Comparison of ENCODE assay signal across 8 cellular contexts in the genomic region with DNA sequence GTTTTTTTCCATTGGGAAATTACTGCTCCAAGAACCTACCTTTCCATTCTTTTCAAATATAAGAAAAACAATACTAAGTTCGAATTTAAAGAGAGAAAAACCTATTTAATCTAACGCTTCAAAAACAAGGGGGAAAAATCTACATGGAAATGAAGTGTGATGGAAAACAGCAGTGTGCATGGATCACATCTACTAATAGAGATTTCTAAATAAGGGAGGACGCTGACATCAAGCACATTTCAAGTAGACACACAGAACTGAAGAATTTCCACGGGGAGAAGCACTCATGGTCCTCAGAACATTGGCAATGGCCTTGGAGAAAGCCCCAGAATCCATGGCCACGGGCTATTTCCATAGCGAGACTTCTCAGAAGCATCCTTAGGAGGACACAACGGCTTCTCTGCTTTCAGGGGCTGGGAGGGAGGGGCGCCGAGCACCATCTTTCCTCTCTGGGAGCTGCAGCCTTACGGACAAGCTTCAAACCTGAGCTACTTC. TPM values are rescaled to one million over a fixed set of nuclear protein-coding genes. Genes with fewer than 3 reads are reported as not detected.
DNase-seq lines count a peak whose midpoint lies in the region; ATAC-seq and TF ChIP-seq lines count a peak whose summit lies in the region.

No MANE protein-coding gene starts in this region.

- H3K4me3 ChIP-seq in CD8-positive, alpha-beta memory T cell (ENCODE audit: low read length) = peak overlapping the region; percentile 70

- H3K36me3 ChIP-seq in CD8-positive, alpha-beta memory T cell (ENCODE audit: insufficient read depth, low read length) = peaks cover 4% of the 10 kb centered on the region
- peaks cover 28% of the 10 kb centered on the region for H3K36me3 ChIP-seq in KOPT-K1 (ENCODE audit: insufficient read depth, low read length)

- ATAC-seq in HG02759 (IDR thresholded peaks at IDR 0.05; ENCODE audit: unreplicated experiment) = no peak

- H3K27ac Mint-ChIP-seq in CD8-positive, alpha-beta memory T cell = peak overlapping the region; percentile 94 to 99 (median 96)
- peak overlapping the region; percentile 93 for H3K27ac Mint-ChIP-seq in dendritic cell treated with granulocyte-macrophage colony-stimulating factor and Interleukin-4, amounts not matched to agents 40 ng/mL and 50 ng/mL, for 4 days
- H3K27ac Mint-ChIP-seq in nephron progenitor cell = peak overlapping the region; percentile 63

- H3K27ac ChIP-seq in CD8-positive, alpha-beta memory T cell (ENCODE audit: low read depth, low read length) = peak overlapping the region; percentile 91
- H3K27ac ChIP-seq in KOPT-K1 (ENCODE audit: low read depth, low read length, poor library complexity, severe bottlenecking) = peak overlapping the region; percentile 96

- no peaks in the 10 kb centered on the region for H3K9me3 ChIP-seq in CD8-positive, alpha-beta memory T cell (ENCODE audit: low read length)
- peaks cover 13% of the 10 kb centered on the region for H3K9me3 ChIP-seq in KOPT-K1 (ENCODE audit: insufficient read depth, low read length, poor library complexity, severe bottlenecking)

- peaks cover 5 to 25% (median 6%) of the 10 kb centered on the region in 3 donors for H3K36me3 Mint-ChIP-seq in CD8-positive, alpha-beta memory T cell
- H3K36me3 Mint-ChIP-seq in dendritic cell treated with granulocyte-macrophage colony-stimulating factor and Interleukin-4, amounts not matched to agents 40 ng/mL and 50 ng/mL, for 4 days (ENCODE audit: low read depth) = peaks cover 34% of the 10 kb centered on the region
- peaks cover 70% of the 10 kb centered on the region for H3K36me3 Mint-ChIP-seq in nephron progenitor cell (ENCODE audit: low read depth)

- peak overlapping the region; percentile 92 to 98 (median 95) for H3K4me3 Mint-ChIP-seq in CD8-positive, alpha-beta memory T cell
- peak overlapping the region; percentile 95 for H3K4me3 Mint-ChIP-seq in dendritic cell treated with granulocyte-macrophage colony-stimulating factor and Interleukin-4, amounts not matched to agents 40 ng/mL and 50 ng/mL, for 4 days
- peak overlapping the region; percentile 89 for H3K4me3 Mint-ChIP-seq in nephron progenitor cell

- TF ChIP-seq CTCF in nephron progenitor cell (IDR thresholded peaks at IDR 0.05) = no peak

- H3K9me3 Mint-ChIP-seq in CD8-positive, alpha-beta memory T cell = no peaks in the 10 kb centered on the region
- no peaks in the 10 kb centered on the region for H3K9me3 Mint-ChIP-seq in dendritic cell treated with granulocyte-macrophage colony-stimulating factor and Interleukin-4, amounts not matched to agents 40 ng/mL and 50 ng/mL, for 4 days
- peaks cover 62% of the 10 kb centered on the region for H3K9me3 Mint-ChIP-seq in nephron progenitor cell

- H3K27me3 ChIP-seq in CD8-positive, alpha-beta memory T cell (ENCODE audit: insufficient read depth, low read length, poor library complexity, severe bottlenecking) = no peaks in the 10 kb centered on the region

- POLR2A ChIA-PET in CD8-positive, alpha-beta memory T cell (lab: Charles Lee) = interaction anchor here (0.6 to 2.1 kb wide), 13 partner anchors 8 to 242 kb away, joined by 3 to 32 read pairs (median 4); a partner anchor contains a TSS

- DNase-seq in CD8-positive, alpha-beta memory T cell = no peak
- DNase-seq in nephron progenitor cell = no peak
- DNase-seq in NCI-H2081 (lab: John Stamatoyannopoulos, UW) = no peak
- DNase-seq in NAMALWA (ENCODE audit: low spot score) = no peak
- no peak for DNase-seq in NCI-H2196 (lab: John Stamatoyannopoulos, UW; ENCODE audit: unreplicated experiment)

- intact Hi-C loops in dendritic cell treated with granulocyte-macrophage colony-stimulating factor and Interleukin-4, amounts not matched to agents 40 ng/mL and 50 ng/mL, for 4 days (cut with micrococcal nuclease) = loop anchor here (5.0 kb wide), 1 partner anchor 545 kb away; a partner anchor contains a TSS

- no peaks in the 10 kb centered on the region for H3K27me3 Mint-ChIP-seq in CD8-positive, alpha-beta memory T cell
- H3K27me3 Mint-ChIP-seq in dendritic cell treated with granulocyte-macrophage colony-stimulating factor and Interleukin-4, amounts not matched to agents 40 ng/mL and 50 ng/mL, for 4 days = no peaks in the 10 kb centered on the region
- H3K27me3 Mint-ChIP-seq in nephron progenitor cell (ENCODE audit: low read depth, poor library complexity) = peaks cover 3% of the 10 kb centered on the region

- H3K4me1 Mint-ChIP-seq in CD8-positive, alpha-beta memory T cell = peaks cover 44 to 58% (median 53%) of the 10 kb centered on the region in 3 donors
- peaks cover 13% of the 10 kb centered on the region for H3K4me1 Mint-ChIP-seq in dendritic cell treated with granulocyte-macrophage colony-stimulating factor and Interleukin-4, amounts not matched to agents 40 ng/mL and 50 ng/mL, for 4 days (ENCODE audit: low read depth)
- peaks cover 31% of the 10 kb centered on the region for H3K4me1 Mint-ChIP-seq in nephron progenitor cell

- CTCF ChIA-PET in CD8-positive, alpha-beta memory T cell (lab: Charles Lee) = interaction anchor here (0.8 to 1.9 kb wide), 5 partner anchors 8 to 1074 kb away, joined by 3 to 13 read pairs (median 3); a partner anchor contains a TSS

- H3K4me1 ChIP-seq in CD8-positive, alpha-beta memory T cell (ENCODE audit: insufficient read depth, low read length) = peaks cover 51% of the 10 kb centered on the region

RNA-seq across cellular contexts. Expression of a gene that starts 1.1 kb away (rescaled TPM):
- total RNA-seq in CD8-positive, alpha-beta memory T cell = 10 to 100 TPM; 60.7 to 62.7 TPM
- polyA plus RNA-seq in CD8-positive, alpha-beta memory T cell = 34.7 TPM
